In the genomic region with DNA sequence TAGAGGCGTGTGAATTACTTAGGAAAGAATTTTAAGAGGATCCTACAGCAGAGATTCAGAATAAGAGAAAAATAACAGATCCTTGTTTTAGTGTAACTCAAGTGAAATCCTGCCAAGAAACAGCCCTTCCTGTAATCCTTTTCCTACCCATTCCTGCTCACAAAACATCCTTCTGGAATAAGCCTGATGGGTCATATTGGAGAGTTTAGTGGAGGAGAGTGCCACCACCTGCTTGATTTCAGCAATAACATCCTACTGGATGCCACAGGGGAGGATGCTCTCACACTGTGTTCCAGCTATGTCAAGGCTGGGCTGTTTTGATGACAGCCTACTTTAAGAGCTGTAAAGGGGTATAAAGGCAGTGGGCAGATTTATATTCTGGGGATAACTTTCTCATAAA, we compare ENCODE assay signal across 1 cellular context.
TF ChIP-seq lines count a peak whose summit lies in the region.

No MANE protein-coding gene starts in this region.

TF ChIP-seq in HepG2, 621 proteins besides CTCF, POLR2A, EP300 and RAD21 (continued from another document):
- TF ChIP-seq, protein P1, sequence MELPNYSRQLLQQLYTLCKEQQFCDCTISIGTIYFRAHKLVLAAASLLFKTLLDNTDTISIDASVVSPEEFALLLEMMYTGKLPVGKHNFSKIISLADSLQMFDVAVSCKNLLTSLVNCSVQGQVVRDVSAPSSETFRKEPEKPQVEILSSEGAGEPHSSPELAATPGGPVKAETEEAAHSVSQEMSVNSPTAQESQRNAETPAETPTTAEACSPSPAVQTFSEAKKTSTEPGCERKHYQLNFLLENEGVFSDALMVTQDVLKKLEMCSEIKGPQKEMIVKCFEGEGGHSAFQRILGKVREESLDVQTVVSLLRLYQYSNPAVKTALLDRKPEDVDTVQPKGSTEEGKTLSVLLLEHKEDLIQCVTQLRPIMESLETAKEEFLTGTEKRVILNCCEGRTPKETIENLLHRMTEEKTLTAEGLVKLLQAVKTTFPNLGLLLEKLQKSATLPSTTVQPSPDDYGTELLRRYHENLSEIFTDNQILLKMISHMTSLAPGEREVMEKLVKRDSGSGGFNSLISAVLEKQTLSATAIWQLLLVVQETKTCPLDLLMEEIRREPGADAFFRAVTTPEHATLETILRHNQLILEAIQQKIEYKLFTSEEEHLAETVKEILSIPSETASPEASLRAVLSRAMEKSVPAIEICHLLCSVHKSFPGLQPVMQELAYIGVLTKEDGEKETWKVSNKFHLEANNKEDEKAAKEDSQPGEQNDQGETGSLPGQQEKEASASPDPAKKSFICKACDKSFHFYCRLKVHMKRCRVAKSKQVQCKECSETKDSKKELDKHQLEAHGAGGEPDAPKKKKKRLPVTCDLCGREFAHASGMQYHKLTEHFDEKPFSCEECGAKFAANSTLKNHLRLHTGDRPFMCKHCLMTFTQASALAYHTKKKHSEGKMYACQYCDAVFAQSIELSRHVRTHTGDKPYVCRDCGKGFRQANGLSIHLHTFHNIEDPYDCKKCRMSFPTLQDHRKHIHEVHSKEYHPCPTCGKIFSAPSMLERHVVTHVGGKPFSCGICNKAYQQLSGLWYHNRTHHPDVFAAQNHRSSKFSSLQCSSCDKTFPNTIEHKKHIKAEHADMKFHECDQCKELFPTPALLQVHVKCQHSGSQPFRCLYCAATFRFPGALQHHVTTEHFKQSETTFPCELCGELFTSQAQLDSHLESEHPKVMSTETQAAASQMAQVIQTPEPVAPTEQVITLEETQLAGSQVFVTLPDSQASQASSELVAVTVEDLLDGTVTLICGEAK (IDR thresholded peaks at IDR 0.05): no peak
- TF ChIP-seq, protein P1 (CRISPR knock-in tag; IDR thresholded peaks at IDR 0.05): no peak
- TF ChIP-seq HOXA5 (CRISPR knock-in tag; IDR thresholded peaks at IDR 0.05) (no peak), MED1 (CRISPR knock-in tag; IDR thresholded peaks at IDR 0.05) (no peak), ZNF790 (CRISPR knock-in tag; IDR thresholded peaks at IDR 0.05; ENCODE audit: borderline replicate concordance) (no peak), ZNF749 (CRISPR knock-in tag; IDR thresholded peaks at IDR 0.05; ENCODE audit: borderline replicate concordance) (no peak), CHCHD3 (CRISPR knock-in tag; IDR thresholded peaks at IDR 0.05) (no peak), KDM1A (CRISPR knock-in tag; IDR thresholded peaks at IDR 0.05) (no peak)
TF ChIP-seq in HepG2: peak in this region for 2.
